ENCODE assay signal across 11 cellular contexts in the genomic region with DNA sequence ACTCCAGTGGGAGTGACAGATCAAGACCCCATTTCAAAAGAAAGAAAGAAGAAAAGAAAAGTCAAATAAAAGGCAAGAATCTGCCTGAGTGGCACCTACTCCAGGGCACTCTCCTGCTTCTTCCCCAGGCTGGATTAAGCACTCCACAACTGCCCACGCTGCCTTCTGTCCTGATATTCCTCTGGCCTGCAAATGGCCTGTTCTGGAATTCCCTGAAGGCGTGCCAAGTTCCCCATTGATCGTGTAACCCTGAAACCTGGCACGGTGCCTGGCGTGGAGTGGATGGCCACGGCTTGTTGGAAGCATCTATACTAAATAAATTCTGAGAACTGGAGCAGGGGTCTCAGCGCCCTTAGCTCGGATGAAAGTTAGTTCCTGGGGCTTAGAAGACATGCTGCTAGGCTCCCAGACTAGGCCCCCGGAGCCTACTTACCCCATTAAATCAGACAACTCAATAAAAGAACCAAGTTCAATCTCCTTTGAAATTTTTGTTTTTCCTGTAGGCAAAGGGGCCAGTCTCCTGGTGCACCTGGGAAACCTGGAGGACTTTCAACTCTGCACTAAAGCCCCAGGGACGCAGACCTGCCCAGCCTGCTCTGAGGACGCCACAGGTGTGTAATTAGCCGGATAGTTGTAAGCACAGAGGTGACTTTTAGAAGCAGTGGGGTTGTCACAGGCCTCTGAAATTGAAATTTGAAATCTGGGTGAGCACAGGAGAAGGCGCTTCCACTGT. TPM values are rescaled to one million over a fixed set of nuclear protein-coding genes. Genes with fewer than 3 reads are reported as not detected.
DNase-seq lines count a peak whose midpoint lies in the region; ATAC-seq and TF ChIP-seq lines count a peak whose summit lies in the region.
"Had no signal": no experiment of that assay in that cellular context is flagged by ENCODE, and none has a peak within 500 bp of the region (broad histone marks: within the 10 kb centered on the region; RNA-seq: fewer than 3 reads in every experiment).

No MANE protein-coding gene starts in this region.

- DNase-seq in AG04450 (ENCODE audit: low read depth, low spot score) (peak; percentile 65), NCI-H2107 (lab: John Stamatoyannopoulos, UW) (peak; percentile 43), epithelial cell of esophagus (ENCODE audit: low read depth) (peak; percentile 10), midbrain (lab: John Stamatoyannopoulos, UW) (peak; percentile 31), T-helper 17 cell (no peak), T-cell (no peak), chondrocyte (ENCODE audit: low spot score) (no peak), spleen (no peak)
- DNase-seq: activated CD4-positive, alpha-beta T cell treated with anti-CD3 and anti-CD28 coated beads for 48 hours; central memory CD4-positive, alpha-beta T cell; NCI-H1930 had no signal

- H3K9me3 ChIP-seq in AG04450 (ENCODE audit: control insufficient read depth, insufficient read depth, low read length) (no peaks in the 10 kb centered on the region), T-helper 17 cell (ENCODE audit: control insufficient read depth, low read length, poor library complexity, severe bottlenecking) (no peaks in the 10 kb centered on the region), spleen (no peaks in the 10 kb centered on the region)

- H3K4me3 ChIP-seq in AG04450 (ENCODE audit: low read depth, low read length): no peak overlapping the region
- H3K4me3 ChIP-seq in epithelial cell of esophagus (ENCODE audit: low read length): no peak overlapping the region
- no peak overlapping the region for H3K4me3 ChIP-seq in spleen

- CTCF ChIA-PET in AG04450 (lab: Charles Lee) (no interaction called here), T-cell (lab: Charles Lee) (no interaction called here)

- H3K4me1 ChIP-seq in spleen: peaks cover 0 to 21% (median 0%) of the 10 kb centered on the region in 6 donors

- no peak for TF ChIP-seq CTCF in AG04450 (IDR thresholded peaks at IDR 0.05; ENCODE audit: low read depth, low read length)
- no peak for TF ChIP-seq CTCF in epithelial cell of esophagus (IDR thresholded peaks at IDR 0.05; ENCODE audit: insufficient read depth, low read depth, low read length, missing control alignments)
- TF ChIP-seq CTCF in chondrocyte (IDR thresholded peaks at IDR 0.05): no peak
- no peak for TF ChIP-seq CTCF in spleen (IDR thresholded peaks at IDR 0.05 in 8 of 11, conservative IDR thresholded peaks at IDR 0.05 in 3 of 11)

- intact Hi-C loops in spleen (cut with DNase I; ENCODE audit: low total_unique reads): no loop called here

- H3K27me3 Mint-ChIP-seq in T-helper 17 cell: no peaks in the 10 kb centered on the region
- H3K27me3 Mint-ChIP-seq in T-cell: no peaks in the 10 kb centered on the region
- H3K27me3 Mint-ChIP-seq in chondrocyte (ENCODE audit: low read depth): no peaks in the 10 kb centered on the region

- peak overlapping the region; percentile 11 for H3K27ac ChIP-seq in AG04450 (ENCODE audit: low read depth, low read length)
- H3K27ac ChIP-seq in spleen: no peak overlapping the region

- POLR2A ChIA-PET in AG04450 (lab: Yijun Ruan, JAX) (no interaction called here), T-cell (lab: Charles Lee) (no interaction called here)

- peaks cover 0 to 97% (median 46%) of the 10 kb centered on the region in 6 donors for H3K36me3 ChIP-seq in spleen

- no peak for ATAC-seq in T-helper 17 cell
- ATAC-seq in T-cell (replicated peaks in 1 of 4): no peak

- peaks cover 2% of the 10 kb centered on the region for H3K4me1 Mint-ChIP-seq in T-helper 17 cell
- no peaks in the 10 kb centered on the region for H3K4me1 Mint-ChIP-seq in T-cell
- peaks cover 9% of the 10 kb centered on the region for H3K4me1 Mint-ChIP-seq in chondrocyte (ENCODE audit: low read depth)

- H3K9me3 Mint-ChIP-seq in T-cell (no peaks in the 10 kb centered on the region), chondrocyte (ENCODE audit: low read depth) (no peaks in the 10 kb centered on the region)

- no peak overlapping the region for H3K4me3 Mint-ChIP-seq in T-helper 17 cell
- H3K4me3 Mint-ChIP-seq in T-cell: no peak overlapping the region
- no peak overlapping the region for H3K4me3 Mint-ChIP-seq in chondrocyte (ENCODE audit: unreplicated experiment)

- H3K27ac Mint-ChIP-seq in T-helper 17 cell (no peak overlapping the region), T-cell (no peak overlapping the region), chondrocyte (ENCODE audit: unreplicated experiment) (no peak overlapping the region)

- peaks cover 2% of the 10 kb centered on the region for H3K36me3 Mint-ChIP-seq in T-helper 17 cell (ENCODE audit: low read depth)
- peaks cover 27% of the 10 kb centered on the region for H3K36me3 Mint-ChIP-seq in T-cell
- H3K36me3 Mint-ChIP-seq in chondrocyte (ENCODE audit: low read depth): peaks cover 4% of the 10 kb centered on the region

- 73 to 79% (median 76%) methylated on average over 13 of the region's 13 CpGs for WGBS in spleen, 5 donors

- TF ChIP-seq POLR2A in spleen (IDR thresholded peaks at IDR 0.05): no peak

- no peaks in the 10 kb centered on the region for H3K27me3 ChIP-seq in AG04450 (ENCODE audit: control insufficient read depth, insufficient read depth, low read length)
- H3K27me3 ChIP-seq in spleen (replicated peaks in 1 of 7): no peaks in the 10 kb centered on the region

RNA-seq across cellular contexts. Expression of a gene that starts 21.9 kb away (rescaled TPM):
- polyA plus RNA-seq in AG04450 (2011; rRNA removed) (26.2 and 28.7 TPM in 2 replicates), spleen (1 to 10 TPM; 6.5 to 9.1 (median 6.6) TPM)
- polyA minus RNA-seq in AG04450 (2011; rRNA and poly(A)+ RNA removed): 41.5 and 44.2 TPM in 2 replicates
- total RNA-seq in T-helper 17 cell (10 to 100 TPM; 33.9 to 35.8 TPM), T-cell (10 to 100 TPM; 32.1 to 49.7 (median 42.7) TPM), chondrocyte (23.6 to 26.8 TPM (median 23.9 TPM) in 3 replicates), spleen (10 to 100 TPM; 24.0 to 31.7 (median 29.4) TPM)

RNA-seq across cellular contexts. Expression of a gene that starts 22.6 kb away (rescaled TPM):
- polyA plus RNA-seq in AG04450 (2011; rRNA removed): 0.07 and 0.09 TPM in 2 replicates
- polyA minus RNA-seq in AG04450 (2011; rRNA and poly(A)+ RNA removed): 0.18 TPM in 1 of 2 replicates, not detected in the other
- under 1 TPM; 0.10 to 0.52 TPM for total RNA-seq in T-helper 17 cell
- under 1 TPM; 0.18 to 0.82 (median 0.51) TPM for total RNA-seq in T-cell
- total RNA-seq in chondrocyte: 0.19 to 0.95 TPM (median 0.90 TPM) in 3 replicates
- under 1 TPM in 6 of 7 donors, not detected in 1; 0.16 to 0.60 (median 0.37) TPM for total RNA-seq in spleen
- under 1 TPM; 0.03 to 0.13 (median 0.04) TPM for polyA plus RNA-seq in spleen

RNA-seq across cellular contexts. Expression of a gene that starts 38.6 kb away (rescaled TPM):
- 4.8 and 5.3 TPM in 2 replicates for polyA plus RNA-seq in AG04450 (2011; rRNA removed)
- polyA minus RNA-seq in AG04450 (2011; rRNA and poly(A)+ RNA removed): 3.7 and 4.5 TPM in 2 replicates
- total RNA-seq in T-helper 17 cell: 10 to 100 TPM; 10.2 to 10.5 TPM
- 10 to 100 TPM in 4 of 5 donors, 1 to 10 TPM in 1; 9.6 to 14.7 (median 11.5) TPM for total RNA-seq in T-cell
- total RNA-seq in chondrocyte: 8.2 to 11.1 TPM (median 10.0 TPM) in 3 replicates
- 10 to 100 TPM in 6 of 7 donors, 1 to 10 TPM in 1; 10.0 to 18.4 (median 12.4) TPM for total RNA-seq in spleen
- polyA plus RNA-seq in spleen: 1 to 10 TPM; 4.9 to 8.0 (median 5.0) TPM

Comparison
In these comparisons a context has a peak if more than half of its experiments do, and no peak if none do; other contexts are left out.
1. DNase-seq: peak in AG04450 (single experiment), NCI-H2107 (single experiment), epithelial cell of esophagus (single experiment) and midbrain (single experiment); none in T-helper 17 cell (0 of 3), T-cell (0 of 34), chondrocyte (single experiment) and spleen (single experiment).